ENCODE assay signal across 1 cellular context in genomic region chr20:23058240-23058639, GRCh38.
TF ChIP-seq lines count a peak whose summit lies in the region.

No MANE protein-coding gene starts in this region.

TF ChIP-seq in HepG2, 621 proteins besides CTCF, POLR2A, EP300 and RAD21:
- TF ChIP-seq ZMYM2 (CRISPR knock-in tag; IDR thresholded peaks at IDR 0.05) (no peak), ZNF776 (CRISPR knock-in tag; IDR thresholded peaks at IDR 0.05) (no peak), STAG1 (CRISPR knock-in tag; IDR thresholded peaks at IDR 0.05) (peak; percentile 32; the same call in 1 of the 2 replicates), NFYB (CRISPR knock-in tag; IDR thresholded peaks at IDR 0.05) (no peak)
TF ChIP-seq in HepG2: peak in this region for 1.
